8 cellular contexts compared by ENCODE assay signal in genomic region chr7:4744391-4745264, GRCh38. TPM values are rescaled to one million over a fixed set of nuclear protein-coding genes. Genes with fewer than 3 reads are reported as not detected.
DNase-seq lines count a peak whose midpoint lies in the region; ATAC-seq and TF ChIP-seq lines count a peak whose summit lies in the region.

No MANE protein-coding gene starts in this region.

- peak overlapping the region; percentile 32 for H3K4me3 Mint-ChIP-seq in endothelial cell (ENCODE audit: unreplicated experiment)
- peak overlapping the region; percentile 51 for H3K4me3 Mint-ChIP-seq in mesothelial cell of epicardium

- H3K27ac ChIP-seq in C4-2B: peak overlapping the region; percentile 41

- TF ChIP-seq CTCF in C4-2B (conservative IDR thresholded peaks at IDR 0.05) (no peak), endothelial cell (IDR thresholded peaks at IDR 0.05; ENCODE audit: unreplicated experiment) (no peak), mesothelial cell of epicardium (IDR thresholded peaks at IDR 0.05; ENCODE audit: unreplicated experiment) (no peak)

- peaks cover 53% of the 10 kb centered on the region for H3K4me1 Mint-ChIP-seq in endothelial cell (ENCODE audit: unreplicated experiment)
- peaks cover 44% of the 10 kb centered on the region for H3K4me1 Mint-ChIP-seq in mesothelial cell of epicardium

- peak overlapping the region; percentile 98 for H3K27ac Mint-ChIP-seq in endothelial cell (ENCODE audit: unreplicated experiment)
- H3K27ac Mint-ChIP-seq in mesothelial cell of epicardium: peak overlapping the region; percentile 99

- peak; percentile 93 for DNase-seq in NCI-H774 (lab: John Stamatoyannopoulos, UW)
- DNase-seq in activated CD8-positive, alpha-beta memory T cell treated with anti-CD3 and anti-CD28 coated beads, Interleukin-2, amount 50 U/mL, for 24 hours (ENCODE audit: extremely low read depth): peak; percentile 12
- DNase-seq in endothelial cell (ENCODE audit: low spot score): peak; percentile 97
- peak; percentile 92 to 97 for DNase-seq in mesothelial cell of epicardium (ENCODE audit: low spot score in 2 of 2, unreplicated experiment in 2 of 2)
- DNase-seq in stimulated activated CD8-positive, alpha-beta memory T cell treated with anti-CD3 and anti-CD28 coated beads, Interleukin-15, amount 100 ng/mL, for 48 hours (ENCODE audit: low read depth in 2 of 2): peak; percentile 51 to 63

- H3K9me3 Mint-ChIP-seq in endothelial cell (ENCODE audit: unreplicated experiment) (peaks cover 5% of the 10 kb centered on the region), mesothelial cell of epicardium (no peaks in the 10 kb centered on the region)

- H3K27me3 Mint-ChIP-seq in endothelial cell (ENCODE audit: unreplicated experiment): peaks cover 9% of the 10 kb centered on the region
- no peaks in the 10 kb centered on the region for H3K27me3 Mint-ChIP-seq in mesothelial cell of epicardium (ENCODE audit: low read depth)

- ATAC-seq in GM19351 (IDR thresholded peaks at IDR 0.05; ENCODE audit: unreplicated experiment) (peak; percentile 72), HG03520 (IDR thresholded peaks at IDR 0.05; ENCODE audit: unreplicated experiment) (peak; percentile 57)

- H3K36me3 Mint-ChIP-seq in endothelial cell (ENCODE audit: low read depth, unreplicated experiment) (peaks cover 46% of the 10 kb centered on the region), mesothelial cell of epicardium (peaks cover 35% of the 10 kb centered on the region)

RNA-seq across cellular contexts. Expression of gene AP5Z1, which starts 30.8 kb away (rescaled TPM):
- total RNA-seq in endothelial cell (ENCODE audit: unreplicated experiment) (88.6 TPM), mesothelial cell of epicardium (35.6 to 40.9 TPM (median 36.2 TPM) in 3 replicates)

Comparison
In these comparisons a context has a peak if more than half of its experiments do, and no peak if none do; other contexts are left out.
1. Peak in every context shown above with its lines: DNase-seq, ATAC-seq and H3K27ac ChIP-seq.
2. DNase-seq: peak in every context shown above with its lines; median percentile 97 in endothelial cell; 94 in mesothelial cell of epicardium; 93 in NCI-H774; 57 in stimulated activated CD8-positive, alpha-beta memory T cell treated with anti-CD3 and anti-CD28 coated beads, Interleukin-15, amount 100 ng/mL, for 48 hours; 12 in activated CD8-positive, alpha-beta memory T cell treated with anti-CD3 and anti-CD28 coated beads, Interleukin-2, amount 50 U/mL, for 24 hours.